In the genomic region with DNA sequence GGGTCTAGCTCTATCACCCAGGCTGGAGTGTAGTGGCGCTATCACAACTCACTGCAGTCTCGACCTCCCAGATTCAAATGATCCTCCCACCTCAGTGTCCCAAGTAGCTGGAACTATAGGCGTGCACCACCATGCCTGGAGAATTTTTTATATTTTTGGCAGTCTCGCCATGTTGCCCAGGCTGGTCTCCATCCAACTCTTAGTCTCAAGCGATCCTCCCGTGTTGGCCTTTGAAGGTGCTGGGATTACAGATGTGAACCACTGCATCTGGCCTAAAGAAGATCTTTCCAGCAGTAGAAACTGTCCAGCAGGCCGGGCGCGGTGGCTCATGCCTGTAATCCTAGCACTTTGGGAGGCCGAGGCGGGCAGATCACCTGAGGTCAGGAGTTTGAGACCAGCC, we compare ENCODE assay signal across 1 cellular context.
TF ChIP-seq lines count a peak whose summit lies in the region.

No MANE protein-coding gene starts in this region.

TF ChIP-seq in SK-N-SH treated with all-trans-retinoic acid at 6 μM for 48 hours, 23 proteins besides CTCF, POLR2A, EP300 and RAD21 (continued from another document):
- TF ChIP-seq, protein P1, sequence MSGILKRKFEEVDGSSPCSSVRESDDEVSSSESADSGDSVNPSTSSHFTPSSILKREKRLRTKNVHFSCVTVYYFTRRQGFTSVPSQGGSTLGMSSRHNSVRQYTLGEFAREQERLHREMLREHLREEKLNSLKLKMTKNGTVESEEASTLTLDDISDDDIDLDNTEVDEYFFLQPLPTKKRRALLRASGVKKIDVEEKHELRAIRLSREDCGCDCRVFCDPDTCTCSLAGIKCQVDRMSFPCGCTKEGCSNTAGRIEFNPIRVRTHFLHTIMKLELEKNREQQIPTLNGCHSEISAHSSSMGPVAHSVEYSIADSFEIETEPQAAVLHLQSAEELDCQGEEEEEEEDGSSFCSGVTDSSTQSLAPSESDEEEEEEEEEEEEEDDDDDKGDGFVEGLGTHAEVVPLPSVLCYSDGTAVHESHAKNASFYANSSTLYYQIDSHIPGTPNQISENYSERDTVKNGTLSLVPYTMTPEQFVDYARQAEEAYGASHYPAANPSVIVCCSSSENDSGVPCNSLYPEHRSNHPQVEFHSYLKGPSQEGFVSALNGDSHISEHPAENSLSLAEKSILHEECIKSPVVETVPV (CRISPR knock-in tag; IDR thresholded peaks at IDR 0.05): no peak
